In genomic region chr5:39015743-39016586, GRCh38 we compare ENCODE assay signal across 9 cellular contexts. TPM values are rescaled to one million over a fixed set of nuclear protein-coding genes. Genes with fewer than 3 reads are reported as not detected.
A peak's percentile ranks its signal among the peaks of the same experiment; 100 is the strongest.
DNase-seq lines count a peak whose midpoint lies in the region; ATAC-seq, FAIRE-seq and TF ChIP-seq lines count a peak whose summit lies in the region.
"Had no signal": no experiment of that assay in that cellular context is flagged by ENCODE, and none has a peak within 500 bp of the region (broad histone marks: within the 10 kb centered on the region; RNA-seq: fewer than 3 reads in every experiment).

No MANE protein-coding gene starts in this region.

- peaks cover 0 to 13% of the 10 kb centered on the region in 2 donors for H3K9me3 ChIP-seq in breast epithelium
- peaks cover 0 to 3% of the 10 kb centered on the region in 2 donors for H3K9me3 ChIP-seq in muscle layer of duodenum (ENCODE audit: control insufficient read depth in 1 of 2, low read length in 2 of 2)

- H3K27ac ChIP-seq in breast epithelium (peak overlapping the region; percentile 27 to 46), muscle layer of duodenum (ENCODE audit: low read length) (peak overlapping the region; percentile 86)

- TF ChIP-seq CTCF in breast epithelium (IDR thresholded peaks at IDR 0.05): no peak

- H3K4me1 ChIP-seq in breast epithelium: no peaks in the 10 kb centered on the region
- H3K4me1 ChIP-seq in muscle layer of duodenum (ENCODE audit: control insufficient read depth in 1 of 2, insufficient read depth in 2 of 2, low read length in 2 of 2): peaks cover 0 to 8% of the 10 kb centered on the region in 2 donors

- no peaks in the 10 kb centered on the region for H3K27me3 ChIP-seq in breast epithelium
- H3K27me3 ChIP-seq in muscle layer of duodenum (ENCODE audit: low read depth, low read length): no peaks in the 10 kb centered on the region

- ATAC-seq in GM21381 (IDR thresholded peaks at IDR 0.05; ENCODE audit: unreplicated experiment): no peak
- no peak for ATAC-seq in GM18909 (IDR thresholded peaks at IDR 0.05; ENCODE audit: poor library complexity, unreplicated experiment)

- intact Hi-C loops in breast epithelium (cut with DNase I; ENCODE audit: low total_unique reads): loop anchor here (5.0 kb wide), 1 partner anchor 176 kb away; no protein-coding TSS in a partner anchor

- H3K36me3 ChIP-seq in breast epithelium (no peaks in the 10 kb centered on the region), muscle layer of duodenum (ENCODE audit: control insufficient read depth in 1 of 2, insufficient read depth in 2 of 2, low read length in 2 of 2) (peaks cover 12 to 20% of the 10 kb centered on the region in 2 donors)

- no peak for TF ChIP-seq POLR2A in breast epithelium (IDR thresholded peaks at IDR 0.05)

- DNase-seq in ACHN (peak; percentile 28), HTR-8/SVneo (ENCODE audit: insufficient read length, low spot score) (no peak), breast epithelium (ENCODE audit: low spot score in 2 of 2) (no peak), putamen (ENCODE audit: low spot score) (no peak)
- DNase-seq in activated CD4-positive, CD25-positive, alpha-beta regulatory T cell (lab: John Stamatoyannopoulos, UW): no peak

- peak; percentile 87 for FAIRE-seq in HTR-8/SVneo (lab: Jason Lieb, UNC)
- FAIRE-seq: colon had no signal

- H3K4me3 ChIP-seq in breast epithelium (no peak overlapping the region), muscle layer of duodenum (ENCODE audit: low read depth in 1 of 2, low read length in 2 of 2) (no peak overlapping the region)

- in situ Hi-C loops in ACHN (cut with HindIII; ENCODE audit: low pct_ligation_motif_present, low pct_unique_long_range_greater_than_20kb, low sequenced_read_pairs): no loop called here

RNA-seq across cellular contexts. Expression of gene RICTOR, which starts 58.2 kb away (rescaled TPM):
- total RNA-seq in breast epithelium: 10 to 100 TPM; 39.0 to 79.2 (median 58.7) TPM
